ENCODE assay signal across 35 cellular contexts in the genomic region with DNA sequence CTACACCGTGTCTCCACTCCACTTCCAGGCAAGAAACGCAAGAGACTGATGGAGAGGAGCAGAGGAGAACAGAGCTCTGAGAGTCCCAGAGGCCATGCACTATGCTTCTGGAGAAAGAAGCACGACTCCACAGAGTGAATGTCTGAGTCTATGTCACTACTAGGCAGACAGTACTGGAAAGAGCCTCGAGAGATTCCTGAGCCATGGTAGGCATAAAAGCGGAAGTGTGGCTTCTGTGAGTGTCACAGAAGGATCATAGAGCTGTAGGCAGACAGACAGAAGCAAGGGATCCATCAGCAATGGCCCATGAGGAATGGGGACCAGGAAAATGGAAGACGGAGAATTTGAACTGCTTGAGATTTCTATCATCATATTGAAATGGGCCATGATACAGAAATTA.
DNase-seq lines count a peak whose midpoint lies in the region; ATAC-seq, FAIRE-seq and TF ChIP-seq lines count a peak whose summit lies in the region.
"Had no signal": no experiment of that assay in that cellular context is flagged by ENCODE, and none has a peak within 500 bp of the region (broad histone marks: within the 10 kb centered on the region; RNA-seq: fewer than 3 reads in every experiment).

No MANE protein-coding gene starts in this region.

- no peak overlapping the region for H2AK9ac ChIP-seq in IMR-90 (replicated peaks; ENCODE audit: low read depth, low read length, poor library complexity)

- no peaks in the 10 kb centered on the region for H3K79me1 ChIP-seq in IMR-90 (ENCODE audit: low read depth in 1 of 2, low read length in 2 of 2)
- no peaks in the 10 kb centered on the region for H3K79me1 ChIP-seq in mesenchymal stem cell (replicated peaks; ENCODE audit: low read length, poor library complexity, severe bottlenecking)

- FAIRE-seq in K562 (lab: Jason Lieb, UNC): no peak
- FAIRE-seq in H54 (lab: Jason Lieb, UNC): no peak
- no peak for FAIRE-seq in small intestine (lab: Jason Lieb, UNC)
- FAIRE-seq: A204.1, A549, D721Med had no signal

- H2BK15ac ChIP-seq in IMR-90 (ENCODE audit: low read depth, low read length): 0 out of 3 replicates have a peak overlapping the region, but pooled peaks have one; percentile 4
- no peak overlapping the region for H2BK15ac ChIP-seq in mesenchymal stem cell (ENCODE audit: low read depth, poor library complexity, severe bottlenecking)

- H3K36me3 ChIP-seq in IMR-90 (ENCODE audit: control insufficient read depth, insufficient read depth, low read length) (no peaks in the 10 kb centered on the region), K562 (ENCODE audit: control insufficient read depth, insufficient read depth, low read length) (no peaks in the 10 kb centered on the region), mesenchymal stem cell (ENCODE audit: control insufficient read depth in 1 of 2, insufficient read depth in 2 of 2, low read depth in 1 of 2, low read length in 2 of 2) (no peaks in the 10 kb centered on the region), small intestine (ENCODE audit: control insufficient read depth in 2 of 2, insufficient read depth in 2 of 2, low read length in 2 of 2) (no peaks in the 10 kb centered on the region)
- H3K36me3 ChIP-seq: BE2C; BLaER1; BLaER1 treated with 17β-estradiol and CSF1 and Interleukin-3, amounts not matched to agents 10 nM and 100 nM had no signal

- peaks cover 2% of the 10 kb centered on the region; the same call in 1 of the 2 replicates for H3K4me1 ChIP-seq in IMR-90 (ENCODE audit: control insufficient read depth, insufficient read depth, low read length)
- no peaks in the 10 kb centered on the region for H3K4me1 ChIP-seq in K562 (replicated peaks in 1 of 2; ENCODE audit: control insufficient read depth in 2 of 2, insufficient read depth in 2 of 2, low read length in 2 of 2)
- no peaks in the 10 kb centered on the region for H3K4me1 ChIP-seq in mesenchymal stem cell (ENCODE audit: control insufficient read depth, insufficient read depth, low read depth, low read length)
- H3K4me1 ChIP-seq in small intestine (ENCODE audit: control insufficient read depth in 2 of 2, insufficient read depth in 1 of 2, low read depth in 1 of 2, low read length in 1 of 2): no peaks in the 10 kb centered on the region
- H3K4me1 ChIP-seq: A549; BE2C; BLaER1; BLaER1 treated with 17β-estradiol and CSF1 and Interleukin-3, amounts not matched to agents 10 nM and 100 nM; Caco-2 had no signal

- H3K27ac ChIP-seq in IMR-90 (ENCODE audit: insufficient read depth, low read length): no peak overlapping the region
- H3K27ac ChIP-seq in K562 (ENCODE audit: extremely low read depth, low read depth, low read length): no peak overlapping the region
- H3K27ac ChIP-seq in mesenchymal stem cell (ENCODE audit: low read length, poor library complexity, severe bottlenecking): no peak overlapping the region
- no peak overlapping the region for H3K27ac ChIP-seq in small intestine (ENCODE audit: low read depth in 1 of 2, low read length in 1 of 2)
- H3K27ac ChIP-seq: 22Rv1; A549; BLaER1; BLaER1 treated with 17β-estradiol and CSF1 and Interleukin-3, amounts not matched to agents 10 nM and 100 nM; C4-2B had no signal

- H4K8ac ChIP-seq in IMR-90 (ENCODE audit: low read depth in 2 of 2, low read length in 2 of 2) (no peak overlapping the region), mesenchymal stem cell (ENCODE audit: low read length) (peak overlapping the region; percentile 9)

- H4K20me1 ChIP-seq in IMR-90 (ENCODE audit: insufficient read depth, low read length): no peaks in the 10 kb centered on the region
- H4K20me1 ChIP-seq in K562 (replicated peaks; ENCODE audit: control insufficient read depth, insufficient read depth, low read length): no peaks in the 10 kb centered on the region
- H4K20me1 ChIP-seq: BLaER1; BLaER1 treated with 17β-estradiol and CSF1 and Interleukin-3, amounts not matched to agents 10 nM and 100 nM had no signal

- H2BK5ac ChIP-seq in IMR-90 (ENCODE audit: low read depth, low read length, poor library complexity, severe bottlenecking) (no peak overlapping the region), mesenchymal stem cell (ENCODE audit: low read depth, low read length, poor library complexity, severe bottlenecking) (no peak overlapping the region)

- H3K9me3 ChIP-seq in IMR-90 (ENCODE audit: control insufficient read depth, insufficient read depth, low read length): no peaks in the 10 kb centered on the region
- no peaks in the 10 kb centered on the region for H3K9me3 ChIP-seq in K562 (replicated peaks; ENCODE audit: control insufficient read depth, insufficient read depth, low read depth, low read length)
- H3K9me3 ChIP-seq in mesenchymal stem cell (ENCODE audit: control insufficient read depth, low read length): no peaks in the 10 kb centered on the region
- no peaks in the 10 kb centered on the region for H3K9me3 ChIP-seq in small intestine (ENCODE audit: control insufficient read depth, low read depth)
- H3K9me3 ChIP-seq: A549; BE2C; BLaER1; BLaER1 treated with 17β-estradiol and CSF1 and Interleukin-3, amounts not matched to agents 10 nM and 100 nM; Caco-2 had no signal

- TF ChIP-seq EP300 in K562 (IDR thresholded peaks at IDR 0.05; ENCODE audit: low read length): no peak

- H4K5ac ChIP-seq in IMR-90 (ENCODE audit: low read depth, low read length): no peak overlapping the region

- no peak overlapping the region for H3K56ac ChIP-seq in IMR-90 (ENCODE audit: extremely low read depth, insufficient read depth, low read length)

- intact Hi-C loops in IMR-90 (cut with micrococcal nuclease) (no loop called here), K562 (cut with micrococcal nuclease) (no loop called here)

- H3K23ac ChIP-seq in IMR-90 (ENCODE audit: low read depth, low read length) (no peak overlapping the region), mesenchymal stem cell (ENCODE audit: low read length in 2 of 2) (no peak overlapping the region)

- BruUV-seq in IMR-90 (replicated peaks; lab: Mats Ljungman, UMichigan): no TSS peak
- BruUV-seq in K562 (replicated peaks; lab: Mats Ljungman, UMichigan): no TSS peak

- no peak overlapping the region for H3K4me3 ChIP-seq in IMR-90 (ENCODE audit: insufficient read depth, low read depth, low read length)
- no peak overlapping the region for H3K4me3 ChIP-seq in K562
- no peak overlapping the region for H3K4me3 ChIP-seq in mesenchymal stem cell (ENCODE audit: insufficient read depth in 1 of 2, low read depth in 1 of 2, low read length in 2 of 2)
- no peak overlapping the region for H3K4me3 ChIP-seq in small intestine (ENCODE audit: low read depth in 1 of 2, low read length in 2 of 2)
- H3K4me3 ChIP-seq: A549; BLaER1; BLaER1 treated with 17β-estradiol and CSF1 and Interleukin-3, amounts not matched to agents 10 nM and 100 nM had no signal

- H3K27me3 ChIP-seq in IMR-90 (ENCODE audit: control insufficient read depth, insufficient read depth, low read length) (no peaks in the 10 kb centered on the region), K562 (ENCODE audit: control insufficient read depth in 2 of 2, insufficient read depth in 2 of 2, low read length in 2 of 2) (no peaks in the 10 kb centered on the region), mesenchymal stem cell (ENCODE audit: control insufficient read depth in 1 of 2, insufficient read depth in 1 of 2, low read length in 2 of 2) (no peaks in the 10 kb centered on the region), small intestine (ENCODE audit: control insufficient read depth in 2 of 2, insufficient read depth in 2 of 2, low read length in 2 of 2) (no peaks in the 10 kb centered on the region)
- H3K27me3 ChIP-seq: BE2C; BLaER1; BLaER1 treated with 17β-estradiol and CSF1 and Interleukin-3, amounts not matched to agents 10 nM and 100 nM had no signal

- no peak for TF ChIP-seq POLR2A in IMR-90 (IDR thresholded peaks at IDR 0.05; ENCODE audit: low read depth, low read length)
- no peak for TF ChIP-seq POLR2A in K562 (conservative IDR thresholded peaks at IDR 0.05)
- no peak for TF ChIP-seq POLR2A in H54 (IDR thresholded peaks at IDR 0.05; ENCODE audit: low read depth, low read length)

- no peak overlapping the region; the same call in 1 of the 2 replicates for H3K4ac ChIP-seq in IMR-90 (ENCODE audit: low read depth, low read length)
- no peak overlapping the region for H3K4ac ChIP-seq in mesenchymal stem cell (ENCODE audit: low read depth in 1 of 2, low read length in 2 of 2)

- CTCF ChIA-PET in IMR-90 (lab: Yijun Ruan, JAX): interaction anchor here (0.6 kb wide), 1 partner anchor 168 kb away, joined by 3 read pairs; no protein-coding TSS in a partner anchor
- CTCF ChIA-PET in K562 (lab: Yijun Ruan, JAX; ENCODE audit: low intra/inter-chr PET ratio): no interaction called here

- POLR2A ChIA-PET in IMR-90 (lab: Charles Lee; ENCODE audit: unreplicated experiment) (no interaction called here), K562 (lab: Yijun Ruan, JAX) (no interaction called here)

- H2AK5ac ChIP-seq in IMR-90 (ENCODE audit: low read depth, low read length) (no peak overlapping the region), mesenchymal stem cell (ENCODE audit: low read length, severe bottlenecking) (no peak overlapping the region)

- in situ Hi-C loops in IMR-90 (cut with MboI; ENCODE audit: low sequenced_read_pairs) (no loop called here), KBM-7 (cut with MboI; ENCODE audit: low pct_unique_long_range_greater_than_20kb, low sequenced_read_pairs) (no loop called here), K562 (cut with MboI) (no loop called here)

- no peak overlapping the region for H2AFZ ChIP-seq in IMR-90 (replicated peaks; ENCODE audit: low read length, poor library complexity)
- peak overlapping the region; percentile 61; the same call in 1 of the 2 replicates for H2AFZ ChIP-seq in K562 (ENCODE audit: low read depth, low read length)
- no peak overlapping the region for H2AFZ ChIP-seq in mesenchymal stem cell (ENCODE audit: low read depth, low read length)

- no peak overlapping the region for H2BK12ac ChIP-seq in mesenchymal stem cell (ENCODE audit: low read length in 2 of 2)

- DNase-seq in IMR-90: no peak
- DNase-seq in KBM-7: peak; percentile 5
- DNase-seq in K562 (ENCODE audit: extremely low read depth in 1 of 4, low spot score in 3 of 4): no peak
- no peak for DNase-seq in mesenchymal stem cell
- DNase-seq in RPMI8226: no peak
- no peak for DNase-seq in H54 (ENCODE audit: insufficient read length, low spot score)
- no peak for DNase-seq in small intestine
- DNase-seq: 8988T; ACHN; AML-193; BE2C; C1 segment of cervical spinal cord; Caco-2; Calu3; CD4-positive, alpha-beta memory T cell; CD4-positive, alpha-beta T cell; CD4-positive, CD25-positive, alpha-beta regulatory T cell; CD8-positive, alpha-beta memory T cell; CD8-positive, alpha-beta T cell; COR-L47; DMS 273 treated with DMSO at 0.1 percent for 48 hours; DMS153; DMS53; DMS79; DMS79 treated with DMSO at 0.1 percent for 48 hours; DND-41; EL had no signal

- H4K91ac ChIP-seq in IMR-90 (ENCODE audit: insufficient read depth, low read depth, low read length) (no peak overlapping the region; the same call in 1 of the 2 replicates), mesenchymal stem cell (ENCODE audit: low read length) (no peak overlapping the region)

- no peak overlapping the region for H2BK120ac ChIP-seq in IMR-90 (ENCODE audit: low read depth, low read length)
- H2BK120ac ChIP-seq in mesenchymal stem cell (ENCODE audit: low read depth, low read length): no peak overlapping the region

- WGBS in IMR-90 (ENCODE audit: extremely low coverage in 2 of 2, insufficient read length in 1 of 2), 2 experiments: 94% methylated on average over 2 of the region's 6 CpGs; no CpG with 5 or more reads in 1 of the 2 experiments
- 24% methylated on average over 6 of the region's 6 CpGs for WGBS in K562 (ENCODE audit: insufficient coverage, low coverage, missing lambda C conversion rate)
- WGBS in mesenchymal stem cell: 93% methylated on average over 5 of the region's 6 CpGs
- WGBS in small intestine, 3 donors: 91 to 96% (median 96%) methylated on average over 6 of the region's 6 CpGs

- TF ChIP-seq RAD21 in IMR-90 (IDR thresholded peaks at IDR 0.05; ENCODE audit: low read length) (no peak), K562 (CRISPR knock-in tag; conservative IDR thresholded peaks at IDR 0.05 in 1 of 2, IDR thresholded peaks at IDR 0.05 in 1 of 2) (no peak)

- H3K4me2 ChIP-seq in IMR-90 (ENCODE audit: low read depth, low read length) (no peak overlapping the region), K562 (ENCODE audit: insufficient read depth, low read length) (no peak overlapping the region), mesenchymal stem cell (ENCODE audit: low read length, poor library complexity, severe bottlenecking) (no peak overlapping the region)
- H3K4me2 ChIP-seq: A549; BLaER1; BLaER1 treated with 17β-estradiol and CSF1 and Interleukin-3, amounts not matched to agents 10 nM and 100 nM had no signal

- TF ChIP-seq CTCF in IMR-90 (conservative IDR thresholded peaks at IDR 0.05; ENCODE audit: low read depth, low read length) (no peak), K562 (IDR thresholded peaks at IDR 0.05 in 2 of 3, conservative IDR thresholded peaks at IDR 0.05 in 1 of 3; ENCODE audit: insufficient read depth in 2 of 3, low read depth in 1 of 3, low read length in 3 of 3) (no peak)

- H3K9me1 ChIP-seq in IMR-90 (ENCODE audit: insufficient read depth, low read length): no peaks in the 10 kb centered on the region
- no peaks in the 10 kb centered on the region for H3K9me1 ChIP-seq in K562 (ENCODE audit: control insufficient read depth, insufficient read depth, low read length)

- H3K14ac ChIP-seq in IMR-90 (replicated peaks; ENCODE audit: low read depth, low read length): no peak overlapping the region
- no peak overlapping the region for H3K14ac ChIP-seq in mesenchymal stem cell (ENCODE audit: low read length in 2 of 2)

- no peak overlapping the region for H3K18ac ChIP-seq in IMR-90 (ENCODE audit: low read depth, low read length)
- H3K18ac ChIP-seq in mesenchymal stem cell (ENCODE audit: low read depth in 1 of 2, low read length in 2 of 2): no peak overlapping the region

- no peak overlapping the region for H2BK20ac ChIP-seq in IMR-90 (ENCODE audit: low read depth, low read length)

- dilution Hi-C loops in IMR-90 (cut with HindIII; ENCODE audit: low sequenced_read_pairs, unreplicated experiment): no loop called here

- H3K9ac ChIP-seq in IMR-90 (ENCODE audit: low read depth, low read length) (no peak overlapping the region), K562 (ENCODE audit: insufficient read depth in 1 of 2, low read depth in 2 of 2, low read length in 2 of 2) (no peak overlapping the region), mesenchymal stem cell (ENCODE audit: low read length) (no peak overlapping the region)
- H3K9ac ChIP-seq: BLaER1; BLaER1 treated with 17β-estradiol and CSF1 and Interleukin-3, amounts not matched to agents 10 nM and 100 nM had no signal

- H3K79me2 ChIP-seq in K562 (ENCODE audit: control insufficient read depth, insufficient read depth, low read length): no peaks in the 10 kb centered on the region

- ATAC-seq in IMR-90 (ENCODE audit: low read depth) (no peak), K562 (peak; percentile 56; the same call in 2 of the 3 replicates), GM19467 (IDR thresholded peaks at IDR 0.05; ENCODE audit: unreplicated experiment) (no peak)
- ATAC-seq: A549; CD8-positive, alpha-beta T cell had no signal
